28 cellular contexts compared by ENCODE assay signal in the genomic region with DNA sequence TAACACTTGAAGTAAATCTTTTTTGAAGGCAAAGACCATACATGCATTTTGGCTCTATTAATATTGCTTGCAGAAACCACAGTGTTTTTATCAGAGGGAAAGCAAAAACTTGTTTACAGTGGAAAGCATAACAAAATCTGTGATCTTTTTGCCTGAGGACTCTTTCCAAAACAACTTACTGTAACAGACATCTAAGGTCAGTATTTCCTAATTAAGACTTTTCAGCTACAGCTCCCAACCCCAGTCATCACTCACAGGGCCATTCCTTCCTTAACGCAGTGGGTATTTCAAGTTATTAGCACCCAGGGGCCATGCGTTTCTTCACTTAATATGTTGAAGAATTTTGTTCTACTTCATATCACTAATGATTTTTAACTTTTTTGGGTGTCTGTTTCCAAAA.
DNase-seq lines count a peak whose midpoint lies in the region; TF ChIP-seq lines count a peak whose summit lies in the region.
"Had no signal": no experiment of that assay in that cellular context is flagged by ENCODE, and none has a peak within 500 bp of the region (broad histone marks: within the 10 kb centered on the region; RNA-seq: fewer than 3 reads in every experiment).

No MANE protein-coding gene starts in this region.

- no peaks in the 10 kb centered on the region for H3K27me3 Mint-ChIP-seq in HFFc6 (ENCODE audit: insufficient read depth)
- no peaks in the 10 kb centered on the region for H3K27me3 Mint-ChIP-seq in activated CD4-positive, alpha-beta memory T cell treated with anti-CD3 and anti-CD28 coated beads, Interleukin-2, amount 10 ng/mL, durations not matched to agents 7 days and 5 days
- H3K27me3 Mint-ChIP-seq: activated CD4-positive, alpha-beta memory T cell treated with anti-CD3 and anti-CD28 coated beads for 36 hours; activated naive CD4-positive, alpha-beta T cell treated with anti-CD3 and anti-CD28 coated beads, Interleukin-2, amount 50 U/mL, for 24 hours had no signal

- H3K9me2 ChIP-seq in hepatocyte (replicated peaks; ENCODE audit: insufficient read depth), result no peaks in the 10 kb centered on the region

- H3K4me1 Mint-ChIP-seq in HFFc6 (ENCODE audit: low read depth), result peaks cover 52% of the 10 kb centered on the region
- H3K4me1 Mint-ChIP-seq in activated CD4-positive, alpha-beta memory T cell treated with anti-CD3 and anti-CD28 coated beads, Interleukin-2, amount 10 ng/mL, durations not matched to agents 7 days and 5 days, result peaks cover 3% of the 10 kb centered on the region

- DNase-seq in HFFc6 (no peak), choroid plexus epithelial cell (ENCODE audit: low read depth) (peak; percentile 35), hepatocyte (ENCODE audit: low spot score) (no peak), NOMO-1 (lab: John Stamatoyannopoulos, UW; ENCODE audit: unreplicated experiment in 2 of 2) (no peak)
- DNase-seq in stimulated activated naive CD4-positive, alpha-beta T cell (lab: John Stamatoyannopoulos, UW), result no peak
- DNase-seq in activated CD4-positive, alpha-beta memory T cell treated with anti-CD3 and anti-CD28 coated beads, Interleukin-2, amount 10 ng/mL, durations not matched to agents 7 days and 5 days, result no peak
- DNase-seq: activated CD4-positive, alpha-beta memory T cell treated with anti-CD3 and anti-CD28 coated beads for 36 hours; activated CD4-positive, alpha-beta T cell treated with anti-CD3 and anti-CD28 coated beads for 1 hour; colonic mucosa; effector CD8-positive, alpha-beta T cell; erythroblast; foreskin keratinocyte; H9; heart right ventricle; lower lobe of right lung; mucosa of descending colon; NCI-H1436 treated with DMSO at 0.1 percent for 48 hours; NCI-H226; ovary; retina; SIG-M5; stimulated activated CD4-positive, alpha-beta T cell treated with anti-CD3 and anti-CD28 coated beads, Interleukin-2, amount 100 ng/mL, for 48 hours; tibial artery had no signal

- H3K27ac Mint-ChIP-seq in HFFc6, result peak overlapping the region; percentile 74
- H3K27ac Mint-ChIP-seq in activated CD4-positive, alpha-beta memory T cell treated with anti-CD3 and anti-CD28 coated beads, Interleukin-2, amount 10 ng/mL, durations not matched to agents 7 days and 5 days, result no peak overlapping the region
- H3K27ac Mint-ChIP-seq: activated CD4-positive, alpha-beta memory T cell treated with anti-CD3 and anti-CD28 coated beads for 36 hours; activated naive CD4-positive, alpha-beta T cell treated with anti-CD3 and anti-CD28 coated beads, Interleukin-2, amount 50 U/mL, for 24 hours; activated T-helper 2 cell treated with anti-CD3 and anti-CD28 coated beads, Interferon-gamma antibody, Interleukin-2, Interleukin-4, amounts not matched to agents 10 μg/mL and 5 μg/mL and 100 μg/mL, durations not matched to agents 14 hours and 24 hours and 36 hours; T-helper 2 cell treated with Interferon-gamma antibody and Interleukin-4, amounts not matched to agents 5 μg/mL and 100 μg/mL, for 36 hours had no signal

- no peak overlapping the region for H2AFZ ChIP-seq in hepatocyte

- H3K9me3 ChIP-seq in hepatocyte (ENCODE audit: low read depth) (peaks cover 5% of the 10 kb centered on the region), skeletal muscle tissue (ENCODE audit: control insufficient read depth in 3 of 3, low read length in 3 of 3) (no peaks in the 10 kb centered on the region)
- H3K9me3 ChIP-seq: colonic mucosa, mucosa of descending colon had no signal

- H3K4me1 ChIP-seq in hepatocyte (ENCODE audit: insufficient read depth), result peaks cover 5% of the 10 kb centered on the region
- peaks cover 3 to 10% (median 9%) of the 10 kb centered on the region in 3 donors for H3K4me1 ChIP-seq in skeletal muscle tissue (ENCODE audit: control insufficient read depth in 3 of 3, insufficient read depth in 3 of 3, low read length in 3 of 3)
- H3K4me1 ChIP-seq: BLaER1, colonic mucosa, lower lobe of right lung had no signal

- H3K4me3 ChIP-seq in choroid plexus epithelial cell (ENCODE audit: low read depth, low read length), result no peak overlapping the region
- H3K4me3 ChIP-seq in hepatocyte, result no peak overlapping the region
- H3K4me3 ChIP-seq in skeletal muscle tissue (ENCODE audit: low read length in 3 of 3), result no peak overlapping the region
- H3K4me3 ChIP-seq: BLaER1, colonic mucosa, heart right ventricle, lower lobe of right lung, mucosa of descending colon, ovary, tibial artery had no signal

- H3K79me2 ChIP-seq in hepatocyte, result no peaks in the 10 kb centered on the region

- H3K4me2 ChIP-seq in hepatocyte, result no peak overlapping the region
- H3K4me2 ChIP-seq: BLaER1 had no signal

- TF ChIP-seq CTCF in HFFc6 (IDR thresholded peaks at IDR 0.05) (no peak), choroid plexus epithelial cell (conservative IDR thresholded peaks at IDR 0.05; ENCODE audit: low read depth, low read length) (no peak), hepatocyte (IDR thresholded peaks at IDR 0.05; ENCODE audit: poor library complexity) (no peak)

- no peak overlapping the region for H3K9ac ChIP-seq in skeletal muscle tissue (ENCODE audit: low read depth in 1 of 3, low read length in 3 of 3)
- H3K9ac ChIP-seq: BLaER1 had no signal

- H3K27me3 ChIP-seq in hepatocyte (no peaks in the 10 kb centered on the region), skeletal muscle tissue (ENCODE audit: control insufficient read depth in 3 of 3, insufficient read depth in 3 of 3, low read length in 3 of 3) (no peaks in the 10 kb centered on the region)
- H3K27me3 ChIP-seq: BLaER1, colonic mucosa, foreskin keratinocyte, heart right ventricle, ovary, tibial artery had no signal

- H3K36me3 Mint-ChIP-seq in HFFc6 (ENCODE audit: low read depth), result peaks cover 28% of the 10 kb centered on the region
- H3K36me3 Mint-ChIP-seq in activated CD4-positive, alpha-beta memory T cell treated with anti-CD3 and anti-CD28 coated beads, Interleukin-2, amount 10 ng/mL, durations not matched to agents 7 days and 5 days (ENCODE audit: low read depth), result peaks cover 24% of the 10 kb centered on the region

- POLR2A ChIA-PET in activated CD4-positive, alpha-beta memory T cell treated with anti-CD3 and anti-CD28 coated beads, Interleukin-2, amount 10 ng/mL, durations not matched to agents 7 days and 5 days (lab: Charles Lee), result no interaction called here

- no peak overlapping the region for H3K4me3 Mint-ChIP-seq in HFFc6
- H3K4me3 Mint-ChIP-seq in activated CD4-positive, alpha-beta memory T cell treated with anti-CD3 and anti-CD28 coated beads, Interleukin-2, amount 10 ng/mL, durations not matched to agents 7 days and 5 days, result no peak overlapping the region
- H3K4me3 Mint-ChIP-seq: activated CD4-positive, alpha-beta memory T cell treated with anti-CD3 and anti-CD28 coated beads for 36 hours; activated naive CD4-positive, alpha-beta T cell treated with anti-CD3 and anti-CD28 coated beads, Interleukin-2, amount 50 U/mL, for 24 hours; H9; T-helper 2 cell treated with Interferon-gamma antibody and Interleukin-4, amounts not matched to agents 5 μg/mL and 100 μg/mL, for 36 hours had no signal

- peaks cover 12% of the 10 kb centered on the region for H3K9me3 Mint-ChIP-seq in HFFc6
- H3K9me3 Mint-ChIP-seq in activated CD4-positive, alpha-beta memory T cell treated with anti-CD3 and anti-CD28 coated beads, Interleukin-2, amount 10 ng/mL, durations not matched to agents 7 days and 5 days, result peaks cover 7% of the 10 kb centered on the region

- 71% methylated on average over 2 of the region's 2 CpGs for WGBS in hepatocyte (ENCODE audit: low lambda C conversion rate, missing lambda C conversion rate)

- H3K36me3 ChIP-seq in hepatocyte (replicated peaks; ENCODE audit: insufficient read depth, low read depth) (no peaks in the 10 kb centered on the region), skeletal muscle tissue (ENCODE audit: control insufficient read depth in 3 of 3, insufficient read depth in 3 of 3, low read length in 3 of 3) (no peaks in the 10 kb centered on the region)
- H3K36me3 ChIP-seq: colonic mucosa, heart right ventricle, lower lobe of right lung, ovary had no signal

- H3K27ac ChIP-seq in hepatocyte, result peak overlapping the region; percentile 14
- H3K27ac ChIP-seq in skeletal muscle tissue (ENCODE audit: low read depth, low read length), result peak overlapping the region; percentile 9
- H3K27ac ChIP-seq: BLaER1, colonic mucosa, foreskin keratinocyte, lower lobe of right lung, ovary had no signal

- H4K20me1 ChIP-seq in hepatocyte (ENCODE audit: insufficient read depth, poor library complexity, severe bottlenecking), result no peaks in the 10 kb centered on the region
- H4K20me1 ChIP-seq: BLaER1 had no signal

- CTCF ChIA-PET in activated CD4-positive, alpha-beta memory T cell treated with anti-CD3 and anti-CD28 coated beads, Interleukin-2, amount 10 ng/mL, durations not matched to agents 7 days and 5 days (lab: Charles Lee), result no interaction called here
